1 cellular context compared by ENCODE assay signal in the genomic region with DNA sequence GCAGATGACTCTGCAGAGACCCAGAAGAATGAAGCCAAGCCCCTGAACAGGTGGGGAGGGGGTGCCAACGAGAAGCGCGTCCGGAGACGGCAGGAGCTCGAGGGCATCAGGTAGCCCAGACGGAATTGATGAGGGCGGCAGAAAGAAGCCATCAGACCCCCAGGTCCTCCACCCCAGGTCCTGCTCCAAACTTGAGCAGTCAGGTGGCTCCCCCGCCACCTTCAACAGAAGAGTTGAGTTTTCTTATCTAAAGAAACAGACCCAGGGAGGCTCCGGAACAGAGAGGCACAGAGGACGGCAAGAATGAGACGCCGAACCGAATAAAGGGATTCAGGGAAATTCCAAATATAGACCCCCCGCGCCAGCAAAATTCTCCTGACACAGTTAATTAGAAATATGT.
TF ChIP-seq lines count a peak whose summit lies in the region.

No MANE protein-coding gene starts in this region.

TF ChIP-seq in K562, 482 proteins besides CTCF, POLR2A, EP300 and RAD21 (continued from another document and continues in another):
- TF ChIP-seq HIVEP1 (CRISPR knock-in tag; IDR thresholded peaks at IDR 0.05) (no peak), HEY1 (CRISPR knock-in tag; IDR thresholded peaks at IDR 0.05; ENCODE audit: borderline replicate concordance) (no peak), ZNF644 (tag; IDR thresholded peaks at IDR 0.05; ENCODE audit: low read depth) (no peak), DDX20 (tag; IDR thresholded peaks at IDR 0.05; ENCODE audit: low read depth) (no peak), ZBTB8A (IDR thresholded peaks at IDR 0.05; ENCODE audit: partially characterized antibody) (no peak), BRF2 (IDR thresholded peaks at IDR 0.05; ENCODE audit: borderline replicate concordance, insufficient read depth, insufficient read length) (no peak), SMARCC2 (IDR thresholded peaks at IDR 0.05; ENCODE audit: low read depth) (peak; percentile 54; the same call in 1 of the 2 replicates), TSC22D4 (tag; IDR thresholded peaks at IDR 0.05) (no peak), CBFA2T2 (conservative IDR thresholded peaks at IDR 0.05) (peak; percentile 80), ZEB2 (IDR thresholded peaks at IDR 0.05) (no peak), KAT8 (IDR thresholded peaks at IDR 0.05; ENCODE audit: low read depth) (no peak), ILK (tag; IDR thresholded peaks at IDR 0.05; ENCODE audit: borderline replicate concordance, low read depth) (no peak), NR4A1 (CRISPR knock-in tag; IDR thresholded peaks at IDR 0.05) (no peak), NR4A1 (tag; IDR thresholded peaks at IDR 0.05) (no peak), TRIM28 (IDR thresholded peaks at IDR 0.05) (no peak), DLX4 (CRISPR knock-in tag; IDR thresholded peaks at IDR 0.05) (no peak), SIRT6 (IDR thresholded peaks at IDR 0.05; ENCODE audit: low read depth, low read length) (no peak), KDM2B (CRISPR knock-in tag; IDR thresholded peaks at IDR 0.05) (no peak), RHOXF2B (CRISPR knock-in tag; conservative IDR thresholded peaks at IDR 0.05) (no peak), ATF1 (CRISPR knock-in tag; IDR thresholded peaks at IDR 0.05) (no peak), ATF1 (tag; IDR thresholded peaks at IDR 0.05) (no peak), ZKSCAN1 (IDR thresholded peaks at IDR 0.05; ENCODE audit: low read depth, low read length) (no peak), KAT2B (IDR thresholded peaks at IDR 0.05; ENCODE audit: low read depth, low read length) (no peak), SMARCA4 (IDR thresholded peaks at IDR 0.05) (peak; percentile 85), PHB2 (IDR thresholded peaks at IDR 0.05; ENCODE audit: low read depth) (no peak), NFRKB (IDR thresholded peaks at IDR 0.05; ENCODE audit: low read depth) (no peak)
- TF ChIP-seq, protein P1, sequence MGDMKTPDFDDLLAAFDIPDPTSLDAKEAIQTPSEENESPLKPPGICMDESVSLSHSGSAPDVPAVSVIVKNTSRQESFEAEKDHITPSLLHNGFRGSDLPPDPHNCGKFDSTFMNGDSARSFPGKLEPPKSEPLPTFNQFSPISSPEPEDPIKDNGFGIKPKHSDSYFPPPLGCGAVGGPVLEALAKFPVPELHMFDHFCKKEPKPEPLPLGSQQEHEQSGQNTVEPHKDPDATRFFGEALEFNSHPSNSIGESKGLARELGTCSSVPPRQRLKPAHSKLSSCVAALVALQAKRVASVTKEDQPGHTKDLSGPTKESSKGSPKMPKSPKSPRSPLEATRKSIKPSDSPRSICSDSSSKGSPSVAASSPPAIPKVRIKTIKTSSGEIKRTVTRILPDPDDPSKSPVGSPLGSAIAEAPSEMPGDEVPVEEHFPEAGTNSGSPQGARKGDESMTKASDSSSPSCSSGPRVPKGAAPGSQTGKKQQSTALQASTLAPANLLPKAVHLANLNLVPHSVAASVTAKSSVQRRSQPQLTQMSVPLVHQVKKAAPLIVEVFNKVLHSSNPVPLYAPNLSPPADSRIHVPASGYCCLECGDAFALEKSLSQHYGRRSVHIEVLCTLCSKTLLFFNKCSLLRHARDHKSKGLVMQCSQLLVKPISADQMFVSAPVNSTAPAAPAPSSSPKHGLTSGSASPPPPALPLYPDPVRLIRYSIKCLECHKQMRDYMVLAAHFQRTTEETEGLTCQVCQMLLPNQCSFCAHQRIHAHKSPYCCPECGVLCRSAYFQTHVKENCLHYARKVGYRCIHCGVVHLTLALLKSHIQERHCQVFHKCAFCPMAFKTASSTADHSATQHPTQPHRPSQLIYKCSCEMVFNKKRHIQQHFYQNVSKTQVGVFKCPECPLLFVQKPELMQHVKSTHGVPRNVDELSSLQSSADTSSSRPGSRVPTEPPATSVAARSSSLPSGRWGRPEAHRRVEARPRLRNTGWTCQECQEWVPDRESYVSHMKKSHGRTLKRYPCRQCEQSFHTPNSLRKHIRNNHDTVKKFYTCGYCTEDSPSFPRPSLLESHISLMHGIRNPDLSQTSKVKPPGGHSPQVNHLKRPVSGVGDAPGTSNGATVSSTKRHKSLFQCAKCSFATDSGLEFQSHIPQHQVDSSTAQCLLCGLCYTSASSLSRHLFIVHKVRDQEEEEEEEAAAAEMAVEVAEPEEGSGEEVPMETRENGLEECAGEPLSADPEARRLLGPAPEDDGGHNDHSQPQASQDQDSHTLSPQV (IDR thresholded peaks at IDR 0.05) = peak; percentile 79; the same call in 1 of the 2 replicates
- TF ChIP-seq, protein P2, sequence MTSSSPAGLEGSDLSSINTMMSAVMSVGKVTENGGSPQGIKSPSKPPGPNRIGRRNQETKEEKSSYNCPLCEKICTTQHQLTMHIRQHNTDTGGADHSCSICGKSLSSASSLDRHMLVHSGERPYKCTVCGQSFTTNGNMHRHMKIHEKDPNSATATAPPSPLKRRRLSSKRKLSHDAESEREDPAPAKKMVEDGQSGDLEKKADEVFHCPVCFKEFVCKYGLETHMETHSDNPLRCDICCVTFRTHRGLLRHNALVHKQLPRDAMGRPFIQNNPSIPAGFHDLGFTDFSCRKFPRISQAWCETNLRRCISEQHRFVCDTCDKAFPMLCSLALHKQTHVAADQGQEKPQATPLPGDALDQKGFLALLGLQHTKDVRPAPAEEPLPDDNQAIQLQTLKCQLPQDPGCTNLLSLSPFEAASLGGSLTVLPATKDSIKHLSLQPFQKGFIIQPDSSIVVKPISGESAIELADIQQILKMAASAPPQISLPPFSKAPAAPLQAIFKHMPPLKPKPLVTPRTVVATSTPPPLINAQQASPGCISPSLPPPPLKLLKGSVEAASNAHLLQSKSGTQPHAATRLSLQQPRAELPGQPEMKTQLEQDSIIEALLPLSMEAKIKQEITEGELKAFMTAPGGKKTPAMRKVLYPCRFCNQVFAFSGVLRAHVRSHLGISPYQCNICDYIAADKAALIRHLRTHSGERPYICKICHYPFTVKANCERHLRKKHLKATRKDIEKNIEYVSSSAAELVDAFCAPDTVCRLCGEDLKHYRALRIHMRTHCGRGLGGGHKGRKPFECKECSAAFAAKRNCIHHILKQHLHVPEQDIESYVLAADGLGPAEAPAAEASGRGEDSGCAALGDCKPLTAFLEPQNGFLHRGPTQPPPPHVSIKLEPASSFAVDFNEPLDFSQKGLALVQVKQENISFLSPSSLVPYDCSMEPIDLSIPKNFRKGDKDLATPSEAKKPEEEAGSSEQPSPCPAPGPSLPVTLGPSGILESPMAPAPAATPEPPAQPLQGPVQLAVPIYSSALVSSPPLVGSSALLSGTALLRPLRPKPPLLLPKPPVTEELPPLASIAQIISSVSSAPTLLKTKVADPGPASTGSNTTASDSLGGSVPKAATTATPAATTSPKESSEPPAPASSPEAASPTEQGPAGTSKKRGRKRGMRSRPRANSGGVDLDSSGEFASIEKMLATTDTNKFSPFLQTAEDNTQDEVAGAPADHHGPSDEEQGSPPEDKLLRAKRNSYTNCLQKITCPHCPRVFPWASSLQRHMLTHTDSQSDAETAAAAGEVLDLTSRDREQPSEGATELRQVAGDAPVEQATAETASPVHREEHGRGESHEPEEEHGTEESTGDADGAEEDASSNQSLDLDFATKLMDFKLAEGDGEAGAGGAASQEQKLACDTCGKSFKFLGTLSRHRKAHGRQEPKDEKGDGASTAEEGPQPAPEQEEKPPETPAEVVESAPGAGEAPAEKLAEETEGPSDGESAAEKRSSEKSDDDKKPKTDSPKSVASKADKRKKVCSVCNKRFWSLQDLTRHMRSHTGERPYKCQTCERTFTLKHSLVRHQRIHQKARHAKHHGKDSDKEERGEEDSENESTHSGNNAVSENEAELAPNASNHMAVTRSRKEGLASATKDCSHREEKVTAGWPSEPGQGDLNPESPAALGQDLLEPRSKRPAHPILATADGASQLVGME (CRISPR knock-in tag; IDR thresholded peaks at IDR 0.05) = no peak
- TF ChIP-seq, protein P3, sequence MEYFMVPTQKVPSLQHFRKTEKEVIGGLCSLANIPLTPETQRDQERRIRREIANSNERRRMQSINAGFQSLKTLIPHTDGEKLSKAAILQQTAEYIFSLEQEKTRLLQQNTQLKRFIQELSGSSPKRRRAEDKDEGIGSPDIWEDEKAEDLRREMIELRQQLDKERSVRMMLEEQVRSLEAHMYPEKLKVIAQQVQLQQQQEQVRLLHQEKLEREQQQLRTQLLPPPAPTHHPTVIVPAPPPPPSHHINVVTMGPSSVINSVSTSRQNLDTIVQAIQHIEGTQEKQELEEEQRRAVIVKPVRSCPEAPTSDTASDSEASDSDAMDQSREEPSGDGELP (CRISPR knock-in tag; IDR thresholded peaks at IDR 0.05; ENCODE audit: borderline replicate concordance) = no peak; the same call in 1 of the 2 replicates
- TF ChIP-seq, protein P4, sequence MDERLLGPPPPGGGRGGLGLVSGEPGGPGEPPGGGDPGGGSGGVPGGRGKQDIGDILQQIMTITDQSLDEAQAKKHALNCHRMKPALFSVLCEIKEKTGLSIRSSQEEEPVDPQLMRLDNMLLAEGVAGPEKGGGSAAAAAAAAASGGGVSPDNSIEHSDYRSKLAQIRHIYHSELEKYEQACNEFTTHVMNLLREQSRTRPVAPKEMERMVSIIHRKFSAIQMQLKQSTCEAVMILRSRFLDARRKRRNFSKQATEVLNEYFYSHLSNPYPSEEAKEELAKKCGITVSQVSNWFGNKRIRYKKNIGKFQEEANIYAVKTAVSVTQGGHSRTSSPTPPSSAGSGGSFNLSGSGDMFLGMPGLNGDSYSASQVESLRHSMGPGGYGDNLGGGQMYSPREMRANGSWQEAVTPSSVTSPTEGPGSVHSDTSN (CRISPR knock-in tag; IDR thresholded peaks at IDR 0.05; ENCODE audit: low read depth) = no peak
- TF ChIP-seq, protein P4 (tag; conservative IDR thresholded peaks at IDR 0.05; ENCODE audit: low read depth) = no peak
- TF ChIP-seq, protein P5, sequence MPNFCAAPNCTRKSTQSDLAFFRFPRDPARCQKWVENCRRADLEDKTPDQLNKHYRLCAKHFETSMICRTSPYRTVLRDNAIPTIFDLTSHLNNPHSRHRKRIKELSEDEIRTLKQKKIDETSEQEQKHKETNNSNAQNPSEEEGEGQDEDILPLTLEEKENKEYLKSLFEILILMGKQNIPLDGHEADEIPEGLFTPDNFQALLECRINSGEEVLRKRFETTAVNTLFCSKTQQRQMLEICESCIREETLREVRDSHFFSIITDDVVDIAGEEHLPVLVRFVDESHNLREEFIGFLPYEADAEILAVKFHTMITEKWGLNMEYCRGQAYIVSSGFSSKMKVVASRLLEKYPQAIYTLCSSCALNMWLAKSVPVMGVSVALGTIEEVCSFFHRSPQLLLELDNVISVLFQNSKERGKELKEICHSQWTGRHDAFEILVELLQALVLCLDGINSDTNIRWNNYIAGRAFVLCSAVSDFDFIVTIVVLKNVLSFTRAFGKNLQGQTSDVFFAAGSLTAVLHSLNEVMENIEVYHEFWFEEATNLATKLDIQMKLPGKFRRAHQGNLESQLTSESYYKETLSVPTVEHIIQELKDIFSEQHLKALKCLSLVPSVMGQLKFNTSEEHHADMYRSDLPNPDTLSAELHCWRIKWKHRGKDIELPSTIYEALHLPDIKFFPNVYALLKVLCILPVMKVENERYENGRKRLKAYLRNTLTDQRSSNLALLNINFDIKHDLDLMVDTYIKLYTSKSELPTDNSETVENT (CRISPR knock-in tag; IDR thresholded peaks at IDR 0.05) = no peak
